8 cellular contexts compared by ENCODE assay signal in genomic region chr2:219252570-219252899, GRCh38. TPM values are rescaled to one million over a fixed set of nuclear protein-coding genes. Genes with fewer than 3 reads are reported as not detected.
DNase-seq lines count a peak whose midpoint lies in the region; ATAC-seq and TF ChIP-seq lines count a peak whose summit lies in the region.

No MANE protein-coding gene starts in this region.

- no peaks in the 10 kb centered on the region for H3K27me3 ChIP-seq in ACC112 (ENCODE audit: insufficient read depth, low read length)
- H3K27me3 ChIP-seq in upper lobe of right lung: no peaks in the 10 kb centered on the region
- H3K27me3 ChIP-seq in MG63: peaks cover 6% of the 10 kb centered on the region; the same call in 1 of the 2 replicates

- H3K4me1 ChIP-seq in ACC112 (ENCODE audit: control insufficient read depth, insufficient read depth, low read length, unreplicated experiment): peaks cover 41% of the 10 kb centered on the region
- peaks cover 48% of the 10 kb centered on the region for H3K4me1 ChIP-seq in upper lobe of right lung

- H2AFZ ChIP-seq in ACC112 (ENCODE audit: low read length, unreplicated experiment): peak overlapping the region; percentile 13

- H3K4me3 ChIP-seq in ACC112 (ENCODE audit: low read depth, low read length) (peak overlapping the region; percentile 90), HFF-Myc (replicated peaks; ENCODE audit: low read depth, low read length) (peak overlapping the region; percentile 48), upper lobe of right lung (peak overlapping the region; percentile 77), MG63 (no peak overlapping the region; the same call in 1 of the 2 replicates)

- intact Hi-C loops in upper lobe of right lung (cut with DNase I): no loop called here

- no peak for ATAC-seq in upper lobe of right lung

- H3K4me3 Mint-ChIP-seq in activated naive CD8-positive, alpha-beta T cell treated with anti-CD3 and anti-CD28 coated beads for 36 hours: peak overlapping the region; percentile 97

- DNase-seq in HFF-Myc (ENCODE audit: extremely low read depth, low read depth) (no peak), left kidney (ENCODE audit: low read depth, low spot score) (peak; percentile 28), upper lobe of right lung (no peak), MG63 (no peak), GDM1 (lab: John Stamatoyannopoulos, UW) (no peak)
- no peak for DNase-seq in activated naive CD8-positive, alpha-beta T cell treated with anti-CD3 and anti-CD28 coated beads for 36 hours
- no peak for DNase-seq in NK-92 treated with Interleukin-12 subunit alpha and Interleukin-12 subunit beta, amount 100 ng/mL, for 24 hours (lab: John Stamatoyannopoulos, UW)

- no peak for TF ChIP-seq CTCF in HFF-Myc (IDR thresholded peaks at IDR 0.05; ENCODE audit: low read depth, low read length, missing control alignments)
- TF ChIP-seq CTCF in upper lobe of right lung (IDR thresholded peaks at IDR 0.05): no peak

- peaks cover 57% of the 10 kb centered on the region for H3K4me1 Mint-ChIP-seq in activated naive CD8-positive, alpha-beta T cell treated with anti-CD3 and anti-CD28 coated beads for 36 hours

- H3K79me2 ChIP-seq in ACC112 (ENCODE audit: control insufficient read depth, insufficient read depth, low read length, unreplicated experiment): peaks cover 24% of the 10 kb centered on the region

- H3K27ac ChIP-seq in ACC112 (ENCODE audit: low read depth, low read length) (peak overlapping the region; percentile 3; the same call in 1 of the 2 replicates), upper lobe of right lung (peak overlapping the region; percentile 81)

- no peaks in the 10 kb centered on the region for H3K9me3 Mint-ChIP-seq in activated naive CD8-positive, alpha-beta T cell treated with anti-CD3 and anti-CD28 coated beads for 36 hours

- no peaks in the 10 kb centered on the region for H3K9me3 ChIP-seq in upper lobe of right lung
- H3K9me3 ChIP-seq in MG63: no peaks in the 10 kb centered on the region

- H3K36me3 Mint-ChIP-seq in activated naive CD8-positive, alpha-beta T cell treated with anti-CD3 and anti-CD28 coated beads for 36 hours: peaks cover 41% of the 10 kb centered on the region

- peaks cover 8% of the 10 kb centered on the region; the same call in 1 of the 2 replicates for H3K36me3 ChIP-seq in ACC112 (ENCODE audit: insufficient read depth, low read length)
- H3K36me3 ChIP-seq in upper lobe of right lung: peaks cover 12% of the 10 kb centered on the region
- peaks cover 6% of the 10 kb centered on the region for H3K36me3 ChIP-seq in MG63

- H3K27me3 Mint-ChIP-seq in activated naive CD8-positive, alpha-beta T cell treated with anti-CD3 and anti-CD28 coated beads for 36 hours: no peaks in the 10 kb centered on the region

- peak overlapping the region; percentile 94 for H3K27ac Mint-ChIP-seq in activated naive CD8-positive, alpha-beta T cell treated with anti-CD3 and anti-CD28 coated beads for 36 hours

RNA-seq across cellular contexts. Expression of gene TUBA4B, which starts 0.5 kb away (rescaled TPM):
- total RNA-seq in activated naive CD8-positive, alpha-beta T cell treated with anti-CD3 and anti-CD28 coated beads for 36 hours: not detected
- total RNA-seq in upper lobe of right lung: not detected
- not detected in 2 replicates for total RNA-seq in MG63 (2014; rRNA removed; shearing (Covaris generic); ENCODE audit: low replicate concordance)

RNA-seq across cellular contexts. Expression of gene TUBA4A, which starts 1.2 kb away (rescaled TPM):
- 100 to 1,000 TPM; 208 to 212 TPM for total RNA-seq in activated naive CD8-positive, alpha-beta T cell treated with anti-CD3 and anti-CD28 coated beads for 36 hours
- 45.4 TPM for total RNA-seq in upper lobe of right lung
- 3.1 and 7.7 TPM in 2 replicates for total RNA-seq in MG63 (2014; rRNA removed; shearing (Covaris generic); ENCODE audit: low replicate concordance)

RNA-seq across cellular contexts. Expression of gene STK16, which starts 7.3 kb away (rescaled TPM):
- total RNA-seq in activated naive CD8-positive, alpha-beta T cell treated with anti-CD3 and anti-CD28 coated beads for 36 hours: 10 to 100 TPM; 27.8 to 30.7 TPM
- 21.4 TPM for total RNA-seq in upper lobe of right lung
- 14.4 and 26.0 TPM in 2 replicates for total RNA-seq in MG63 (2014; rRNA removed; shearing (Covaris generic); ENCODE audit: low replicate concordance)

RNA-seq across cellular contexts. Expression of gene GLB1L, which starts 7.3 kb away (rescaled TPM):
- 1 to 10 TPM; 1.6 to 3.0 TPM for total RNA-seq in activated naive CD8-positive, alpha-beta T cell treated with anti-CD3 and anti-CD28 coated beads for 36 hours
- total RNA-seq in upper lobe of right lung: 10.0 TPM
- total RNA-seq in MG63 (2014; rRNA removed; shearing (Covaris generic); ENCODE audit: low replicate concordance): 2.3 and 13.0 TPM in 2 replicates

RNA-seq across cellular contexts. Expression of gene ANKZF1, which starts 22.9 kb away (rescaled TPM):
- total RNA-seq in activated naive CD8-positive, alpha-beta T cell treated with anti-CD3 and anti-CD28 coated beads for 36 hours: 100 to 1,000 TPM; 102 to 114 TPM
- 37.6 TPM for total RNA-seq in upper lobe of right lung
- 21.3 and 23.4 TPM in 2 replicates for total RNA-seq in MG63 (2014; rRNA removed; shearing (Covaris generic); ENCODE audit: low replicate concordance)
